In genomic region chr11:13384837-13385417, GRCh38 we compare ENCODE assay signal across 8 cellular contexts.
DNase-seq lines count a peak whose midpoint lies in the region; ATAC-seq and TF ChIP-seq lines count a peak whose summit lies in the region.

No MANE protein-coding gene starts in this region.

- CTCF ChIA-PET in HEK293T (lab: Yijun Ruan, JAX) = interaction anchor here (1.5 kb wide), 1 partner anchor 9 kb away, joined by 3 read pairs; no protein-coding TSS in a partner anchor

- no peaks in the 10 kb centered on the region; the same call in 1 of the 2 replicates for H3K9me3 ChIP-seq in iPS DF 6.9 (ENCODE audit: control insufficient read depth, insufficient read depth, low read length)

- no peaks in the 10 kb centered on the region for H3K4me1 ChIP-seq in iPS DF 6.9 (ENCODE audit: control insufficient read depth, insufficient read depth, low read length)

- peak; percentile 39 to 62 for ATAC-seq in stimulated activated naive B cell treated with anti-CD40 and anti-IgM and Interleukin-4, amounts not matched to agents 10 μg/mL and 1 μg/mL and 100 μg/mL, for 72 hours (replicated peaks)
- ATAC-seq in GM21515 (IDR thresholded peaks at IDR 0.05; ENCODE audit: unreplicated experiment) = no peak

- no peak overlapping the region for H3K27ac ChIP-seq in iPS DF 6.9 (ENCODE audit: low read length)

- H3K27me3 ChIP-seq in iPS DF 6.9 (ENCODE audit: control insufficient read depth, insufficient read depth, low read length) = no peaks in the 10 kb centered on the region

- H3K27me3 Mint-ChIP-seq in stimulated activated naive B cell treated with anti-CD40 and anti-IgM and Interleukin-4, amounts not matched to agents 10 μg/mL and 1 μg/mL and 100 μg/mL, for 72 hours = no peaks in the 10 kb centered on the region

- H3K36me3 Mint-ChIP-seq in stimulated activated naive B cell treated with anti-CD40 and anti-IgM and Interleukin-4, amounts not matched to agents 10 μg/mL and 1 μg/mL and 100 μg/mL, for 72 hours = peaks cover 32 to 44% of the 10 kb centered on the region in 2 donors

- no peak overlapping the region for H3K4me3 Mint-ChIP-seq in stimulated activated naive B cell treated with anti-CD40 and anti-IgM and Interleukin-4, amounts not matched to agents 10 μg/mL and 1 μg/mL and 100 μg/mL, for 72 hours

- POLR2A ChIA-PET in HEK293T (lab: Yijun Ruan, JAX) = interaction anchor here (1.6 kb wide), 1 partner anchor 78 kb away, joined by 7 read pairs; the partner anchor contains the start of gene BTBD10

- peaks cover 0 to 3% of the 10 kb centered on the region in 2 donors for H3K4me1 Mint-ChIP-seq in stimulated activated naive B cell treated with anti-CD40 and anti-IgM and Interleukin-4, amounts not matched to agents 10 μg/mL and 1 μg/mL and 100 μg/mL, for 72 hours

- peaks cover 4% of the 10 kb centered on the region; the same call in 1 of the 2 replicates for H3K36me3 ChIP-seq in iPS DF 6.9 (ENCODE audit: control insufficient read depth, insufficient read depth, low read length)

- H3K27ac Mint-ChIP-seq in stimulated activated naive B cell treated with anti-CD40 and anti-IgM and Interleukin-4, amounts not matched to agents 10 μg/mL and 1 μg/mL and 100 μg/mL, for 72 hours = no peak overlapping the region

- DNase-seq in NCI-H2081 (lab: John Stamatoyannopoulos, UW) = peak; percentile 11 to 41
- no peak for DNase-seq in NCI-H2081 treated with DMSO at 0.1 percent for 48 hours (lab: John Stamatoyannopoulos, UW)
- peak; percentile 52 for DNase-seq in HEK293T (ENCODE audit: extremely low spot score)
- DNase-seq in NCI-H82 (lab: John Stamatoyannopoulos, UW) = peak; percentile 62
- DNase-seq in amniotic stem cell (lab: John Stamatoyannopoulos, UW) = peak; percentile 18
- peak; percentile 18 for DNase-seq in iPS DF 6.9 (ENCODE audit: low read depth, low spot score)
- no peak for DNase-seq in stimulated activated naive B cell treated with anti-CD40 and anti-IgM and Interleukin-4, amounts not matched to agents 10 μg/mL and 1 μg/mL and 100 μg/mL, for 72 hours

- no CpG with 5 or more reads among the region's 3 CpGs for WGBS in iPS DF 6.9 (ENCODE audit: insufficient coverage, insufficient read length)

- no peak overlapping the region for H3K4me3 ChIP-seq in iPS DF 6.9 (ENCODE audit: low read length)

- H3K9me3 Mint-ChIP-seq in stimulated activated naive B cell treated with anti-CD40 and anti-IgM and Interleukin-4, amounts not matched to agents 10 μg/mL and 1 μg/mL and 100 μg/mL, for 72 hours = no peaks in the 10 kb centered on the region

TF ChIP-seq in HEK293T, 16 proteins besides CTCF, POLR2A, EP300 and RAD21:
- TF ChIP-seq LEF1 (IDR thresholded peaks at IDR 0.05; ENCODE audit: borderline replicate concordance) = no peak
- no peak for TF ChIP-seq ELF4 (IDR thresholded peaks at IDR 0.05)
- TF ChIP-seq FOXA1 (IDR thresholded peaks at IDR 0.05) = no peak
- no peak for TF ChIP-seq SUZ12 (IDR thresholded peaks at IDR 0.05)
- TF ChIP-seq SP1 (IDR thresholded peaks at IDR 0.05) = no peak
- no peak for TF ChIP-seq BHLHE40 (IDR thresholded peaks at IDR 0.05; ENCODE audit: borderline replicate concordance)
- TF ChIP-seq CTBP1 (IDR thresholded peaks at IDR 0.05; ENCODE audit: borderline replicate concordance) = no peak
- TF ChIP-seq L3MBTL2 (conservative IDR thresholded peaks at IDR 0.05) = no peak
TF ChIP-seq in HEK293T: peak in this region for 0.

Comparison
In these comparisons a context has a peak if more than half of its experiments do, and no peak if none do; other contexts are left out.
1. DNase-seq: peak in NCI-H2081 (2 of 2), HEK293T (single experiment), NCI-H82 (single experiment), amniotic stem cell (single experiment) and iPS DF 6.9 (single experiment); none in NCI-H2081 treated with DMSO at 0.1 percent for 48 hours (single experiment) and stimulated activated naive B cell treated with anti-CD40 and anti-IgM and Interleukin-4, amounts not matched to agents 10 μg/mL and 1 μg/mL and 100 μg/mL, for 72 hours (single experiment).